Comparison of ENCODE assay signal across 8 cellular contexts in genomic region chrX:1453390-1453783, GRCh38. TPM values are rescaled to one million over a fixed set of nuclear protein-coding genes. Genes with fewer than 3 reads are reported as not detected.
DNase-seq lines count a peak whose midpoint lies in the region; ATAC-seq lines count a peak whose summit lies in the region.

No MANE protein-coding gene starts in this region.

- H3K4me3 ChIP-seq in iPS-15b (ENCODE audit: low read depth, low read length) = peak overlapping the region; percentile 45

- H3K27me3 Mint-ChIP-seq in activated naive CD4-positive, alpha-beta T cell treated with anti-CD3 and anti-CD28 coated beads, Interleukin-2, amount 50 U/mL, for 24 hours = no peaks in the 10 kb centered on the region
- no peaks in the 10 kb centered on the region for H3K27me3 Mint-ChIP-seq in stimulated activated naive CD8-positive, alpha-beta T cell treated with anti-CD3 and anti-CD28 coated beads, Interleukin-15, amount 100 ng/mL, for 72 hours

- peak; percentile 3 for ATAC-seq in HG03378 (IDR thresholded peaks at IDR 0.05; ENCODE audit: unreplicated experiment)
- peak; percentile 56 for ATAC-seq in stimulated activated naive CD8-positive, alpha-beta T cell treated with anti-CD3 and anti-CD28 coated beads, Interleukin-15, amount 100 ng/mL, for 72 hours

- H3K4me3 Mint-ChIP-seq in activated naive CD4-positive, alpha-beta T cell treated with anti-CD3 and anti-CD28 coated beads, Interleukin-2, amount 50 U/mL, for 24 hours = peak overlapping the region; percentile 81
- peak overlapping the region; percentile 91 to 93 for H3K4me3 Mint-ChIP-seq in stimulated activated naive CD8-positive, alpha-beta T cell treated with anti-CD3 and anti-CD28 coated beads, Interleukin-15, amount 100 ng/mL, for 72 hours

- H3K27ac Mint-ChIP-seq in activated naive CD4-positive, alpha-beta T cell treated with anti-CD3 and anti-CD28 coated beads, Interleukin-2, amount 50 U/mL, for 24 hours = peak overlapping the region; percentile 85
- H3K27ac Mint-ChIP-seq in stimulated activated naive CD8-positive, alpha-beta T cell treated with anti-CD3 and anti-CD28 coated beads, Interleukin-15, amount 100 ng/mL, for 72 hours = peak overlapping the region; percentile 97 to 98

- DNase-seq in activated T-cell treated with anti-CD3 and anti-CD28 coated beads for 4 hours = peak; percentile 64
- DNase-seq in activated T-cell treated with anti-CD3 and anti-CD28 coated beads, Interleukin-2, amount 50 U/mL, for 48 hours = no peak
- no peak for DNase-seq in stimulated activated naive CD8-positive, alpha-beta T cell treated with anti-CD3 and anti-CD28 coated beads, Interleukin-15, amount 100 ng/mL, for 72 hours
- DNase-seq in ureter (ENCODE audit: low spot score) = no peak
- DNase-seq in kidney glomerular epithelial cell (lab: John Stamatoyannopoulos, UW) = no peak

- peaks cover 10% of the 10 kb centered on the region for H3K9me3 Mint-ChIP-seq in activated naive CD4-positive, alpha-beta T cell treated with anti-CD3 and anti-CD28 coated beads, Interleukin-2, amount 50 U/mL, for 24 hours
- H3K9me3 Mint-ChIP-seq in stimulated activated naive CD8-positive, alpha-beta T cell treated with anti-CD3 and anti-CD28 coated beads, Interleukin-15, amount 100 ng/mL, for 72 hours = peaks cover 18 to 19% of the 10 kb centered on the region in 2 donors

- peaks cover 9% of the 10 kb centered on the region for H3K36me3 Mint-ChIP-seq in activated naive CD4-positive, alpha-beta T cell treated with anti-CD3 and anti-CD28 coated beads, Interleukin-2, amount 50 U/mL, for 24 hours

- H3K9me3 ChIP-seq in iPS-15b (ENCODE audit: control insufficient read depth, insufficient read depth, low read length) = peaks cover 6% of the 10 kb centered on the region

- no peak overlapping the region for H3K9ac ChIP-seq in iPS-15b (ENCODE audit: low read depth, low read length)

- H3K4me1 Mint-ChIP-seq in activated naive CD4-positive, alpha-beta T cell treated with anti-CD3 and anti-CD28 coated beads, Interleukin-2, amount 50 U/mL, for 24 hours = peaks cover 22% of the 10 kb centered on the region
- peaks cover 45% of the 10 kb centered on the region for H3K4me1 Mint-ChIP-seq in stimulated activated naive CD8-positive, alpha-beta T cell treated with anti-CD3 and anti-CD28 coated beads, Interleukin-15, amount 100 ng/mL, for 72 hours

- no peaks in the 10 kb centered on the region for H3K4me1 ChIP-seq in iPS-15b (ENCODE audit: control insufficient read depth, insufficient read depth, low read length)

- no peaks in the 10 kb centered on the region for H3K27me3 ChIP-seq in iPS-15b (ENCODE audit: control insufficient read depth, insufficient read depth, low read length)

- H3K36me3 ChIP-seq in iPS-15b (ENCODE audit: control insufficient read depth, insufficient read depth, low read length) = peaks cover 4% of the 10 kb centered on the region

RNA-seq across cellular contexts. Expression of gene ASMTL, which starts 0.7 kb away (rescaled TPM):
- total RNA-seq in ureter = 32.5 TPM
